10 cellular contexts compared by ENCODE assay signal in genomic region chr10:72322280-72323058, GRCh38. TPM values are rescaled to one million over a fixed set of nuclear protein-coding genes. Genes with fewer than 3 reads are reported as not detected.
DNase-seq lines count a peak whose midpoint lies in the region; ATAC-seq, FAIRE-seq and TF ChIP-seq lines count a peak whose summit lies in the region.
"Had no signal": no experiment of that assay in that cellular context is flagged by ENCODE, and none has a peak within 500 bp of the region (broad histone marks: within the 10 kb centered on the region; RNA-seq: fewer than 3 reads in every experiment).

No MANE protein-coding gene starts in this region.

- H3K4me3 ChIP-seq in astrocyte of the spinal cord (ENCODE audit: low read depth, low read length) (no peak overlapping the region), prostate gland (no peak overlapping the region)

- H3K9me3 ChIP-seq in prostate gland = no peaks in the 10 kb centered on the region

- TF ChIP-seq POLR2A in GM12892 (IDR thresholded peaks at IDR 0.05; ENCODE audit: low read depth, low read length) = no peak
- TF ChIP-seq POLR2A in prostate gland (IDR thresholded peaks at IDR 0.05) = no peak

- in situ Hi-C loops in astrocyte of the spinal cord (cut with HindIII; ENCODE audit: low sequenced_read_pairs) = no loop called here
- in situ Hi-C loops in ACHN (cut with HindIII; ENCODE audit: low pct_ligation_motif_present, low pct_unique_long_range_greater_than_20kb, low sequenced_read_pairs) = loop anchor here (5.0 to 25.0 kb wide), 2 partner anchors 45 to 210 kb away; no protein-coding TSS in a partner anchor

- ATAC-seq in HG02759 (IDR thresholded peaks at IDR 0.05; ENCODE audit: unreplicated experiment) (no peak), GM18907 (IDR thresholded peaks at IDR 0.05; ENCODE audit: unreplicated experiment) (no peak)

- no peak for FAIRE-seq in GM12892 (lab: Jason Lieb, UNC)

- no peaks in the 10 kb centered on the region for H3K27me3 ChIP-seq in prostate gland (replicated peaks; ENCODE audit: insufficient read depth)

- peak overlapping the region; percentile 36 to 81 for H3K27ac ChIP-seq in prostate gland

- DNase-seq in GM12892 (ENCODE audit: insufficient read length) = peak; percentile 15
- DNase-seq in T-helper 22 cell (ENCODE audit: low read depth) = peak; percentile 62
- DNase-seq in astrocyte of the spinal cord (ENCODE audit: low read depth, low spot score) = peak; percentile 22
- DNase-seq in prostate gland (ENCODE audit: low spot score) = peak; percentile 50
- DNase-seq in ACHN = no peak
- no peak for DNase-seq in occipital lobe (lab: John Stamatoyannopoulos, UW)
- DNase-seq: HCEC 1CT, NCI-H187 had no signal

- intact Hi-C loops in prostate gland (cut with DNase I) = no loop called here

- WGBS in prostate gland = 80% methylated on average over 16 of the region's 16 CpGs

- peaks cover 19% of the 10 kb centered on the region for H3K4me1 ChIP-seq in prostate gland (replicated peaks)

- no peak for TF ChIP-seq CTCF in astrocyte of the spinal cord (IDR thresholded peaks at IDR 0.05; ENCODE audit: low read depth, low read length)
- TF ChIP-seq CTCF in prostate gland (IDR thresholded peaks at IDR 0.05) = no peak

- no peaks in the 10 kb centered on the region for H3K36me3 ChIP-seq in prostate gland

RNA-seq across cellular contexts. Expression of gene DNAJB12, which starts 32.2 kb away (rescaled TPM):
- polyA plus RNA-seq in GM12892 (2012; ENCODE audit: missing spikeins) = 9.9 TPM
- 10 to 100 TPM; 33.0 to 55.9 TPM for total RNA-seq in prostate gland
- total RNA-seq in occipital lobe = 12.2 TPM

RNA-seq across cellular contexts. Expression of gene DDIT4, which starts 48.7 kb away (rescaled TPM):
- polyA plus RNA-seq in GM12892 (2012; ENCODE audit: missing spikeins) = 158 TPM
- total RNA-seq in prostate gland (100 to 1,000 TPM; 259 to 265 TPM), occipital lobe (30.6 TPM)

Comparison
In these comparisons a context has a peak if more than half of its experiments do, and no peak if none do; other contexts are left out.
1. DNase-seq: peak in GM12892 (single experiment), T-helper 22 cell (single experiment), astrocyte of the spinal cord (single experiment) and prostate gland (single experiment); none in ACHN (single experiment) and occipital lobe (single experiment).